Comparison of ENCODE assay signal across 28 cellular contexts in the genomic region with DNA sequence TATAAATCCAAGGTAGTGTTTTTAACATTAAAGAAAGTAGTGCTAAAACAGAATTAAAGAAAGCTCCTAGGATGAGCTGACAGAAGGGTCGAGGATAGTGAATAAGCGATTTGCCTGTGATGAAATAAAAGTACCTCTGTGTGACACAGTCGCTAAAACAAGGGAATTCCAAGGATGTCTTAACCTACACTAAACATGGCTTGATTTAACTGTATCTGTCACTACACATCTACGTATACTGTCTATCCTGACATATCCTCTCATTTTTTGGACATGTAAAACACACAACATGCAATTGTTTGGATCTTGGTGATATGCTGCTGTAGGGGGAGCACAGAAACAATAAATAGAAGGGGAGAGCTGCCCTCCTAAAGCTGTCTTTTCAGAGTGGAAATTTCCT.
"Had no signal": no experiment of that assay in that cellular context is flagged by ENCODE, and none has a peak within 500 bp of the region (broad histone marks: within the 10 kb centered on the region; RNA-seq: fewer than 3 reads in every experiment).

No MANE protein-coding gene starts in this region.

- H3K9me3 Mint-ChIP-seq: neural crest cell; stimulated activated memory B cell treated with anti-CD40 and anti-IgM and Interleukin-4, amounts not matched to agents 10 μg/mL and 1 μg/mL and 100 μg/mL, for 72 hours had no signal

- H3K4me2 ChIP-seq: smooth muscle cell had no signal

- H3K36me3 ChIP-seq: left lung, lower lobe of right lung, neutrophil, ovary, right atrium auricular region, right lobe of liver, tibial nerve, upper lobe of left lung, vagina had no signal

- DNase-seq: hippocampal formation; kidney glomerular epithelial cell; left cardiac atrium; left lung; lower lobe of right lung; mammary epithelial cell; midbrain; mucosa of descending colon; naive thymus-derived CD4-positive, alpha-beta T cell; ovary; right lobe of liver; stimulated activated CD4-positive, alpha-beta T cell treated with anti-CD3 and anti-CD28 coated beads, Interleukin-1b, Interleukin-23, amount 100 ng/mL, for 48 hours; stimulated activated CD4-positive, alpha-beta T cell treated with anti-CD3 and anti-CD28 coated beads, Interleukin-2, amount 100 ng/mL, for 48 hours; stimulated activated CD4-positive, alpha-beta T cell treated with anti-CD3 and anti-CD28 coated beads, Interleukin-4, amount 100 ng/mL, for 4 hours; stimulated activated CD8-positive, alpha-beta memory T cell treated with anti-CD3 and anti-CD28 coated beads, Interleukin-4, amount 100 ng/mL, for 48 hours; stimulated activated naive CD4-positive, alpha-beta T cell treated with Interleukin-2 at 50 U/mL for 16 hours; stimulated activated naive CD8-positive, alpha-beta T cell treated with anti-CD3 and anti-CD28 coated beads, Interleukin-15, amount 100 ng/mL, for 72 hours; substantia nigra; upper lobe of left lung had no signal

- H3K4me1 Mint-ChIP-seq: naive thymus-derived CD4-positive, alpha-beta T cell; neural crest cell; stimulated activated memory B cell treated with anti-CD40 and anti-IgM and Interleukin-4, amounts not matched to agents 10 μg/mL and 1 μg/mL and 100 μg/mL, for 72 hours; stimulated activated naive CD8-positive, alpha-beta T cell treated with anti-CD3 and anti-CD28 coated beads, Interleukin-15, amount 100 ng/mL, for 72 hours had no signal

- H3K27ac Mint-ChIP-seq: naive thymus-derived CD4-positive, alpha-beta T cell; natural killer cell treated with Interleukin-12 subunit alpha and Interleukin-12 subunit beta and Interleukin-15 and Interleukin-18, amount 100 ng/mL, for 72 hours; progenitor cell of endocrine pancreas; stimulated activated memory B cell treated with anti-CD40 and anti-IgM and Interleukin-4, amounts not matched to agents 10 μg/mL and 1 μg/mL and 100 μg/mL, for 72 hours; stimulated activated naive CD8-positive, alpha-beta T cell treated with anti-CD3 and anti-CD28 coated beads, Interleukin-15, amount 100 ng/mL, for 72 hours had no signal

- H3K4me1 ChIP-seq: left lung, lower lobe of right lung, right atrium auricular region, right lobe of liver, tibial nerve, upper lobe of left lung, vagina had no signal

- H3K27ac ChIP-seq: left lung, lower lobe of right lung, neutrophil, ovary, right atrium auricular region, right lobe of liver, tibial nerve, upper lobe of left lung, vagina had no signal

- H3K4me3 ChIP-seq: left lung, lower lobe of right lung, mucosa of descending colon, ovary, right atrium auricular region, right lobe of liver, smooth muscle cell, tibial nerve, upper lobe of left lung, vagina had no signal

- H3K9me3 ChIP-seq: left lung, lower lobe of right lung, mucosa of descending colon, neutrophil, ovary, right atrium auricular region, right lobe of liver, tibial nerve, upper lobe of left lung, vagina had no signal

- H3K27me3 Mint-ChIP-seq: naive thymus-derived CD4-positive, alpha-beta T cell; natural killer cell treated with Interleukin-12 subunit alpha and Interleukin-12 subunit beta and Interleukin-15 and Interleukin-18, amount 100 ng/mL, for 72 hours; progenitor cell of endocrine pancreas; stimulated activated memory B cell treated with anti-CD40 and anti-IgM and Interleukin-4, amounts not matched to agents 10 μg/mL and 1 μg/mL and 100 μg/mL, for 72 hours; stimulated activated naive CD8-positive, alpha-beta T cell treated with anti-CD3 and anti-CD28 coated beads, Interleukin-15, amount 100 ng/mL, for 72 hours had no signal

- H3K36me3 Mint-ChIP-seq: naive thymus-derived CD4-positive, alpha-beta T cell; natural killer cell treated with Interleukin-12 subunit alpha and Interleukin-12 subunit beta and Interleukin-15 and Interleukin-18, amount 100 ng/mL, for 72 hours; stimulated activated memory B cell treated with anti-CD40 and anti-IgM and Interleukin-4, amounts not matched to agents 10 μg/mL and 1 μg/mL and 100 μg/mL, for 72 hours had no signal

- H3K27me3 ChIP-seq: left lung, neutrophil, ovary, right atrium auricular region, right lobe of liver, tibial nerve, upper lobe of left lung, vagina had no signal

- H3K4me3 Mint-ChIP-seq: naive thymus-derived CD4-positive, alpha-beta T cell; natural killer cell treated with Interleukin-12 subunit alpha and Interleukin-12 subunit beta and Interleukin-15 and Interleukin-18, amount 100 ng/mL, for 72 hours; neural crest cell; stimulated activated memory B cell treated with anti-CD40 and anti-IgM and Interleukin-4, amounts not matched to agents 10 μg/mL and 1 μg/mL and 100 μg/mL, for 72 hours; stimulated activated naive CD8-positive, alpha-beta T cell treated with anti-CD3 and anti-CD28 coated beads, Interleukin-15, amount 100 ng/mL, for 72 hours had no signal

- ATAC-seq: left cardiac atrium; left lung; lower lobe of right lung; mucosa of descending colon; naive thymus-derived CD4-positive, alpha-beta T cell; natural killer cell treated with Interleukin-12 subunit alpha and Interleukin-12 subunit beta and Interleukin-15 and Interleukin-18, amount 100 ng/mL, for 72 hours; right lobe of liver; stimulated activated memory B cell treated with anti-CD40 and anti-IgM and Interleukin-4, amounts not matched to agents 10 μg/mL and 1 μg/mL and 100 μg/mL, for 72 hours; stimulated activated naive CD8-positive, alpha-beta T cell treated with anti-CD3 and anti-CD28 coated beads, Interleukin-15, amount 100 ng/mL, for 72 hours had no signal
